Comparison of ENCODE assay signal across 1 cellular context in the genomic region with DNA sequence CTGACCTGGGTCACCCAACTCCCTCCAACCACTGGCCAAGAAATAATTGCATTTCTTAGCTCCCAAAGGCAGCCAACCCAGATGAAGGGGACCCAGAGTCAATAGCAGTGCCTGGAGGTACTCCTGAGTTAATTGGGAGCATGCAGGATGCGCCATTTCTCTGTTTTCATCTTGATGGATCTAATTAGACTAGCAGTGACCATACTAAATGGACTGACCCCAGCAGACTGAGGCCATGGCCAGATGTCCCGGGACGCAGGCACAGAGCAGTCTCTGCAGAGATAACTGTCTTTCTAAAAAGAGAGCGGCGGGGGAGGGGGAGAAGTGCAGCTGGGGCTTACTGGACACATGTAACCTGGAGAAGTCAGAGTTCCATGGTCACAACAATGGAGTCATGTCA.
TF ChIP-seq lines count a peak whose summit lies in the region.

No MANE protein-coding gene starts in this region.

TF ChIP-seq in SK-N-SH, 30 proteins besides CTCF, POLR2A, EP300 and RAD21 (continued from another document):
- TF ChIP-seq, protein P1, sequence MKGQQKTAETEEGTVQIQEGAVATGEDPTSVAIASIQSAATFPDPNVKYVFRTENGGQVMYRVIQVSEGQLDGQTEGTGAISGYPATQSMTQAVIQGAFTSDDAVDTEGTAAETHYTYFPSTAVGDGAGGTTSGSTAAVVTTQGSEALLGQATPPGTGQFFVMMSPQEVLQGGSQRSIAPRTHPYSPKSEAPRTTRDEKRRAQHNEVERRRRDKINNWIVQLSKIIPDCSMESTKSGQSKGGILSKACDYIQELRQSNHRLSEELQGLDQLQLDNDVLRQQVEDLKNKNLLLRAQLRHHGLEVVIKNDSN (IDR thresholded peaks at IDR 0.05; ENCODE audit: borderline replicate concordance, low read depth): no peak
- TF ChIP-seq RCOR1 (IDR thresholded peaks at IDR 0.05; ENCODE audit: low read length): peak; percentile 96
- no peak for TF ChIP-seq YY1 (IDR thresholded peaks at IDR 0.05; ENCODE audit: low read depth)
- TF ChIP-seq RFX5 (IDR thresholded peaks at IDR 0.05; ENCODE audit: low read length): no peak
- TF ChIP-seq, protein P2, sequence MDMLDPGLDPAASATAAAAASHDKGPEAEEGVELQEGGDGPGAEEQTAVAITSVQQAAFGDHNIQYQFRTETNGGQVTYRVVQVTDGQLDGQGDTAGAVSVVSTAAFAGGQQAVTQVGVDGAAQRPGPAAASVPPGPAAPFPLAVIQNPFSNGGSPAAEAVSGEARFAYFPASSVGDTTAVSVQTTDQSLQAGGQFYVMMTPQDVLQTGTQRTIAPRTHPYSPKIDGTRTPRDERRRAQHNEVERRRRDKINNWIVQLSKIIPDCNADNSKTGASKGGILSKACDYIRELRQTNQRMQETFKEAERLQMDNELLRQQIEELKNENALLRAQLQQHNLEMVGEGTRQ (IDR thresholded peaks at IDR 0.05; ENCODE audit: borderline replicate concordance, low read depth, low read length): no peak
